ENCODE assay signal across 19 cellular contexts in genomic region chr2:142875010-142875409, GRCh38. TPM values are rescaled to one million over a fixed set of nuclear protein-coding genes. Genes with fewer than 3 reads are reported as not detected.
DNase-seq lines count a peak whose midpoint lies in the region; ATAC-seq, FAIRE-seq and TF ChIP-seq lines count a peak whose summit lies in the region.
"Had no signal": no experiment of that assay in that cellular context is flagged by ENCODE, and none has a peak within 500 bp of the region (broad histone marks: within the 10 kb centered on the region; RNA-seq: fewer than 3 reads in every experiment).

No MANE protein-coding gene starts in this region.

- no peak for TF ChIP-seq RAD21 in GM12878 (IDR thresholded peaks at IDR 0.05; ENCODE audit: insufficient read depth, low read depth, low read length)

- H4K20me1 ChIP-seq in GM12878 (ENCODE audit: control insufficient read depth, insufficient read depth): no peaks in the 10 kb centered on the region
- H4K20me1 ChIP-seq in smooth muscle cell (ENCODE audit: low read depth): no peaks in the 10 kb centered on the region

- POLR2A ChIA-PET in GM12878 (lab: Charles Lee): interaction anchor here (0.6 to 1.4 kb wide), 4 partner anchors 9 to 339 kb away, joined by 3 to 6 read pairs (median 4); no protein-coding TSS in a partner anchor

- H3K36me3 ChIP-seq in GM12878 (ENCODE audit: control insufficient read depth in 2 of 2, insufficient read depth in 2 of 2, low read length in 1 of 2) (no peaks in the 10 kb centered on the region), smooth muscle cell (ENCODE audit: low read depth) (no peaks in the 10 kb centered on the region), thyroid gland (no peaks in the 10 kb centered on the region)

- DNase-seq in GM18507 (ENCODE audit: extremely low spot score, insufficient read length, low read depth) (no peak), GM12878 (ENCODE audit: low read depth, low spot score) (no peak), foreskin keratinocyte (peak in 1 of 2 donors; percentile 29), smooth muscle cell (lab: John Stamatoyannopoulos, UW; ENCODE audit: unreplicated experiment) (no peak), OCI-M1 (lab: John Stamatoyannopoulos, UW) (no peak), thyroid gland (no peak), hypothalamus (lab: John Stamatoyannopoulos, UW) (no peak)
- DNase-seq: activated CD4-positive, alpha-beta T cell treated with anti-CD3 and anti-CD28 coated beads, Interleukin-2, amount 10 ng/mL, durations not matched to agents 24 days and 14 days; activated CD8-positive, alpha-beta memory T cell treated with anti-CD3 and anti-CD28 coated beads, Interleukin-2, amount 50 U/mL, for 48 hours; activated gamma-delta T cell treated with Interleukin-2 at 50 U/mL for 16 hours; head of caudate nucleus; NCI-H1092; NCI-H2081 treated with DMSO at 0.1 percent for 48 hours; SK-N-SH; substantia nigra had no signal

- peaks cover 19% of the 10 kb centered on the region for H3K4me1 ChIP-seq in GM12878 (ENCODE audit: control insufficient read depth, insufficient read depth, low read length)
- H3K4me1 ChIP-seq in foreskin keratinocyte: peaks cover 44% of the 10 kb centered on the region
- H3K4me1 ChIP-seq in smooth muscle cell (ENCODE audit: low read depth): peaks cover 11% of the 10 kb centered on the region
- H3K4me1 ChIP-seq in thyroid gland: peaks cover 0 to 5% of the 10 kb centered on the region in 2 donors

- CTCF ChIA-PET in GM12878 (lab: Yijun Ruan, JAX): interaction anchor here (0.7 to 5.5 kb wide), 14 partner anchors 8 to 113 kb away, joined by 3 to 48 read pairs (median 6); no protein-coding TSS in a partner anchor

- no TSS peak for BruUV-seq in GM12878 (replicated peaks; lab: Mats Ljungman, UMichigan)

- H3K4me2 ChIP-seq in GM12878 (ENCODE audit: control insufficient read depth, insufficient read depth): no peak overlapping the region
- H3K4me2 ChIP-seq in smooth muscle cell: peak overlapping the region; percentile 26
- H3K4me2 ChIP-seq: SK-N-SH had no signal

- H3K4me3 ChIP-seq in GM12878 (no peak overlapping the region), smooth muscle cell (no peak overlapping the region), thyroid gland (replicated peaks in 1 of 3) (no peak overlapping the region)

- H3K79me2 ChIP-seq in GM12878 (ENCODE audit: control insufficient read depth, insufficient read depth, low read length) (peaks cover 19% of the 10 kb centered on the region), smooth muscle cell (ENCODE audit: low read depth) (no peaks in the 10 kb centered on the region)

- RAD21 ChIA-PET in GM12878 (lab: Charles Lee; ENCODE audit: unreplicated experiment): interaction anchor here (0.7 to 4.2 kb wide), 9 partner anchors 8 to 192 kb away, joined by 4 to 48 read pairs (median 4); no protein-coding TSS in a partner anchor

- H3K9ac ChIP-seq in GM12878 (ENCODE audit: control insufficient read depth, insufficient read depth, low read length) (no peak overlapping the region), smooth muscle cell (ENCODE audit: low read depth) (peak overlapping the region; percentile 94)
- H3K9ac ChIP-seq: SK-N-SH had no signal

- 41% methylated on average over 6 of the region's 6 CpGs for WGBS in GM12878 (ENCODE audit: insufficient coverage, insufficient replicate concordance, low lambda C conversion rate, missing lambda C conversion rate)
- WGBS in smooth muscle cell (ENCODE audit: low lambda C conversion rate): 94% methylated on average over 6 of the region's 6 CpGs
- 88 to 89% methylated on average over 6 of the region's 6 CpGs for WGBS in thyroid gland, 2 donors

- TF ChIP-seq EP300 in GM12878 (IDR thresholded peaks at IDR 0.05; ENCODE audit: borderline replicate concordance in 1 of 2, control insufficient read depth in 1 of 2, low read depth in 2 of 2, low read length in 2 of 2): no peak

- in situ Hi-C loops in GM12878 (cut with MboI): no loop called here

- intact Hi-C loops in GM12878 (cut with micrococcal nuclease; ENCODE audit: unreplicated experiment) (loop anchor here (2.0 to 5.0 kb wide), 3 partner anchors 133 to 257 kb away; no protein-coding TSS in a partner anchor), thyroid gland (cut with DNase I) (no loop called here)

- SMC1A ChIA-PET in GM12878 (lab: Charles Lee; ENCODE audit: uncharacterized antibody, unreplicated experiment): interaction anchor here (1.0 to 2.3 kb wide), 13 partner anchors 15 to 191 kb away, joined by 3 to 13 read pairs (median 4); no protein-coding TSS in a partner anchor

- FAIRE-seq in GM18507 (lab: Jason Lieb, UNC) (peak; percentile 41), GM12878 (lab: Jason Lieb, UNC) (no peak)
- FAIRE-seq: colon, islet of Langerhans had no signal

- H2AFZ ChIP-seq in GM12878 (ENCODE audit: control insufficient read depth, low read depth, low read length) (no peak overlapping the region), smooth muscle cell (ENCODE audit: low read depth) (no peak overlapping the region)

- peaks cover 14% of the 10 kb centered on the region for H3F3A ChIP-seq in smooth muscle cell (ENCODE audit: low read depth)

- H3K27ac ChIP-seq in GM12878 (ENCODE audit: control insufficient read depth, insufficient read depth) (no peak overlapping the region), foreskin keratinocyte (peak overlapping the region; percentile 99), smooth muscle cell (ENCODE audit: low read depth) (peak overlapping the region; percentile 100), thyroid gland (no peak overlapping the region)

- TF ChIP-seq CTCF in GM12878 (IDR thresholded peaks at IDR 0.05 in 2 of 3, conservative IDR thresholded peaks at IDR 0.05 in 1 of 3; ENCODE audit: control insufficient read depth in 2 of 3, extremely low read depth in 1 of 3, insufficient read depth in 1 of 3, low read depth in 3 of 3, low read length in 3 of 3): no peak
- TF ChIP-seq CTCF in foreskin keratinocyte (conservative IDR thresholded peaks at IDR 0.05): no peak
- TF ChIP-seq CTCF in smooth muscle cell (IDR thresholded peaks at IDR 0.05; ENCODE audit: borderline replicate concordance, insufficient read depth, poor library complexity, severe bottlenecking): no peak
- TF ChIP-seq CTCF in thyroid gland (IDR thresholded peaks at IDR 0.05): no peak

- TF ChIP-seq POLR2A in GM12878 (IDR thresholded peaks at IDR 0.05; ENCODE audit: low read depth, low read length): no peak
- no peak for TF ChIP-seq POLR2A in thyroid gland (IDR thresholded peaks at IDR 0.05)

- ATAC-seq in GM12878: no peak
- no peak for ATAC-seq in foreskin keratinocyte
- ATAC-seq in HG03108 (IDR thresholded peaks at IDR 0.05; ENCODE audit: unreplicated experiment): no peak

- H3K9me3 ChIP-seq in GM12878 (replicated peaks; ENCODE audit: control insufficient read depth, insufficient read depth, low read length): no peaks in the 10 kb centered on the region; the same call in 2 of the 3 replicates
- H3K9me3 ChIP-seq in smooth muscle cell (replicated peaks; ENCODE audit: low read depth): no peaks in the 10 kb centered on the region
- no peaks in the 10 kb centered on the region for H3K9me3 ChIP-seq in thyroid gland
- H3K9me3 ChIP-seq: Caco-2, SK-N-SH had no signal

- no peaks in the 10 kb centered on the region for H3K27me3 ChIP-seq in GM12878 (replicated peaks in 1 of 2; ENCODE audit: control insufficient read depth in 2 of 2, insufficient read depth in 2 of 2, low read length in 1 of 2)
- no peaks in the 10 kb centered on the region for H3K27me3 ChIP-seq in foreskin keratinocyte
- H3K27me3 ChIP-seq in smooth muscle cell (ENCODE audit: low read depth): no peaks in the 10 kb centered on the region
- no peaks in the 10 kb centered on the region for H3K27me3 ChIP-seq in thyroid gland

TF ChIP-seq in GM12878, 131 proteins besides CTCF, POLR2A, EP300 and RAD21:
- TF ChIP-seq ZBTB33 (IDR thresholded peaks at IDR 0.05) (0 out of 2 replicates have a peak, but pooled peaks have one; percentile 36), TCF7 (IDR thresholded peaks at IDR 0.05; ENCODE audit: borderline replicate concordance) (no peak)

RNA-seq across cellular contexts. Expression of gene KYNU, which starts 2.5 kb away (rescaled TPM):
- 87.8 and 98.2 TPM in 2 replicates for total RNA-seq in GM12878 (2013; cell fraction: nucleolus; rRNA removed)
- 34.8 and 45.1 TPM in 2 replicates for total RNA-seq in GM12878 (2014; rRNA removed)
- total RNA-seq in GM12878 (2014; rRNA removed; fragmentation: Illumina TruSeq; extraction: Trizol): 56.2 and 57.0 TPM in 2 replicates
- total RNA-seq in GM12878 (2021): 36.8 and 38.6 TPM in 2 replicates
- polyA plus RNA-seq in GM12878 (2011; ENCODE audit: low read depth): 23.3 TPM
- polyA plus RNA-seq in GM12878 (2011; rRNA removed): 39.9 and 55.5 TPM in 2 replicates
- polyA plus RNA-seq in GM12878 (2011; cell fraction: cytosol; rRNA removed): 17.1 and 20.3 TPM in 2 replicates
- 15.4 and 16.4 TPM in 2 replicates for polyA plus RNA-seq in GM12878 (2011; cell fraction: nucleus; rRNA removed)
- 23.7 and 28.4 TPM in 2 replicates for polyA plus RNA-seq in GM12878 (2012)
- 48.8 and 66.6 TPM in 2 replicates for polyA plus RNA-seq in GM12878 (2014; fragmentation: Illumina TruSeq; extraction: Trizol)
- polyA plus RNA-seq in GM12878 (2014; fragmentation: Nextera tagmentation; extraction: Ambion mirVana): 100 to 1,000 TPM in 1 of 2 experiments, 10 to 100 TPM in 1; 65.0 to 101 TPM
- 24.7 and 31.3 TPM in 2 replicates for polyA plus RNA-seq in GM12878 (2014; rRNA removed)
- polyA plus RNA-seq in GM12878 (2016; fragmentation: Nextera tagmentation; extraction: Ambion mirVana): 10 to 100 TPM; 31.3 to 33.8 TPM
- 19.8 and 39.5 TPM in 2 replicates for polyA minus RNA-seq in GM12878 (2011; rRNA and poly(A)+ RNA removed)
- 12.6 and 16.5 TPM in 2 replicates for polyA minus RNA-seq in GM12878 (2011; cell fraction: cytosol; rRNA and poly(A)+ RNA removed)
- 34.2 and 46.5 TPM in 2 replicates for polyA minus RNA-seq in GM12878 (2011; cell fraction: nucleus; rRNA and poly(A)+ RNA removed)
- total RNA-seq in foreskin keratinocyte: 0.39 and 3.6 TPM in 2 replicates
- 0.12 and 2.6 TPM in 2 replicates for polyA plus RNA-seq in foreskin keratinocyte
- total RNA-seq in smooth muscle cell: 11.2 and 16.0 TPM in 2 replicates
- polyA plus RNA-seq in smooth muscle cell: 5.7 and 18.5 TPM in 2 replicates
- total RNA-seq in thyroid gland: 1 to 10 TPM in 3 of 4 donors, under 1 TPM in 1; 0.93 to 7.8 (median 4.5) TPM
- total RNA-seq: activated CD4-positive, alpha-beta T cell treated with anti-CD3 and anti-CD28 coated beads, Interleukin-2, amount 10 ng/mL, durations not matched to agents 24 days and 14 days had no signal
- polyA plus RNA-seq: SK-N-SH had no signal

Comparison
In these comparisons a context has a peak if more than half of its experiments do, and no peak if none do; other contexts are left out.
1. H3K27ac ChIP-seq: peak in foreskin keratinocyte (single experiment) and smooth muscle cell (single experiment); none in GM12878 (single experiment) and thyroid gland (0 of 3).